In the genomic region with DNA sequence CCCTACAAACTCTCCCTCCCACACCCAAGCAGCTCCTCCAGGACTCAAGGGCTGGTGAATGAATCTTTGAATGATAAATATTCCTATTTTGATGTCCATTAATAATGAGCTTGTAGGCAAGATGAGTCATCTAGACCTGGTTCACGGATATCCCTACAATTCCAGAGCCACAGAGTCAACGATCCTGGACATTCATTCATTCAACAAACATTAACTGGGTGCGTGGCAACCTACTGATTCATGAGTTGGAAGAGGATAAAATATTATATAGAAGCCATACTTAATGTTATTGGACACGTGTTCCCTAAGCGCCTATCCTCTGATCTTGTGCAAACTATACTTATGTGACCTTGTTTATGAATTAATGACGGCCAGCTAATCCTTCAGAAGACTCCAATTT, we compare ENCODE assay signal across 7 cellular contexts. TPM values are rescaled to one million over a fixed set of nuclear protein-coding genes. Genes with fewer than 3 reads are reported as not detected.
DNase-seq lines count a peak whose midpoint lies in the region; ATAC-seq and TF ChIP-seq lines count a peak whose summit lies in the region.
"Had no signal": no experiment of that assay in that cellular context is flagged by ENCODE, and none has a peak within 500 bp of the region (broad histone marks: within the 10 kb centered on the region; RNA-seq: fewer than 3 reads in every experiment).

No MANE protein-coding gene starts in this region.

- no peak for TF ChIP-seq POLR2A in breast epithelium (IDR thresholded peaks at IDR 0.05)

- H3K36me3 ChIP-seq in KMS-11 (ENCODE audit: insufficient read depth) (no peaks in the 10 kb centered on the region), breast epithelium (no peaks in the 10 kb centered on the region), parathyroid adenoma (ENCODE audit: control insufficient read depth, insufficient read depth, low read length) (no peaks in the 10 kb centered on the region)
- H3K36me3 ChIP-seq: cardiac muscle cell had no signal

- DNase-seq in breast epithelium (ENCODE audit: low spot score in 2 of 2) (no peak), hippocampal formation (lab: John Stamatoyannopoulos, UW) (no peak)

- H3K4me1 ChIP-seq in KMS-11 (ENCODE audit: low read depth, poor library complexity, severe bottlenecking) (peaks cover 28% of the 10 kb centered on the region), breast epithelium (no peaks in the 10 kb centered on the region), parathyroid adenoma (peaks cover 3% of the 10 kb centered on the region)

- H3K9me3 ChIP-seq in breast epithelium (no peaks in the 10 kb centered on the region), parathyroid adenoma (ENCODE audit: control insufficient read depth, low read length) (no peaks in the 10 kb centered on the region)

- intact Hi-C loops in breast epithelium (cut with DNase I; ENCODE audit: low total_unique reads), result loop anchor here (2.0 kb wide), 1 partner anchor 77 kb away; no protein-coding TSS in a partner anchor

- H3K27me3 ChIP-seq in KMS-11 (ENCODE audit: insufficient read depth, low read depth) (no peaks in the 10 kb centered on the region), breast epithelium (no peaks in the 10 kb centered on the region), parathyroid adenoma (ENCODE audit: control insufficient read depth, insufficient read depth, low read length) (no peaks in the 10 kb centered on the region)
- H3K27me3 ChIP-seq: cardiac muscle cell had no signal

- H3K4me3 ChIP-seq in KMS-11 (IDR thresholded peaks at IDR 0.05; ENCODE audit: insufficient read depth, low read depth, low read length) (no peak overlapping the region), breast epithelium (peak overlapping the region in 2 of 3 donors; percentile 76 to 97), parathyroid adenoma (ENCODE audit: low read depth, low read length) (peak overlapping the region; percentile 59)

- 0 out of 2 replicates have a peak overlapping the region, but pooled peaks have one; percentile 41 for H3K4me2 ChIP-seq in KMS-11
- peak overlapping the region; percentile 82 for H3K4me2 ChIP-seq in parathyroid adenoma (ENCODE audit: low read length)

- no peaks in the 10 kb centered on the region for H3K79me2 ChIP-seq in KMS-11 (ENCODE audit: insufficient read depth, low read depth)
- no peaks in the 10 kb centered on the region for H3K79me2 ChIP-seq in parathyroid adenoma

- H2AFZ ChIP-seq in KMS-11 (ENCODE audit: low read depth) (peak overlapping the region; percentile 75; the same call in 1 of the 2 replicates), parathyroid adenoma (peak overlapping the region; percentile 68)

- no peaks in the 10 kb centered on the region for H4K20me1 ChIP-seq in KMS-11 (ENCODE audit: insufficient read depth)

- H3K27ac ChIP-seq in KMS-11 (no peak overlapping the region), breast epithelium (no peak overlapping the region), parathyroid adenoma (no peak overlapping the region)
- H3K27ac ChIP-seq: cardiac muscle cell had no signal

- TF ChIP-seq CTCF in KMS-11 (conservative IDR thresholded peaks at IDR 0.05; ENCODE audit: low read depth, low read length), result no peak
- no peak for TF ChIP-seq CTCF in breast epithelium (IDR thresholded peaks at IDR 0.05)
- no peak for TF ChIP-seq CTCF in parathyroid adenoma (IDR thresholded peaks at IDR 0.05)

- no peak overlapping the region for H3K9ac ChIP-seq in KMS-11
- H3K9ac ChIP-seq in parathyroid adenoma, result no peak overlapping the region

- ATAC-seq in HG03520 (IDR thresholded peaks at IDR 0.05; ENCODE audit: unreplicated experiment), result no peak
- no peak for ATAC-seq in HG02610 (IDR thresholded peaks at IDR 0.05; ENCODE audit: unreplicated experiment)

RNA-seq across cellular contexts. Expression of a gene that starts 0.4 kb away (rescaled TPM):
- total RNA-seq in breast epithelium, result 1 to 10 TPM in 1 of 3 donors, under 1 TPM in 2; 0.64 to 1.6 (median 0.73) TPM

RNA-seq across cellular contexts. Expression of a gene that starts 28.6 kb away (rescaled TPM):
- not detected for total RNA-seq in breast epithelium
- total RNA-seq: cardiac muscle cell had no signal

RNA-seq across cellular contexts. Expression of a gene that starts 49.4 kb away (rescaled TPM):
- total RNA-seq in breast epithelium, result 1 to 10 TPM in 2 of 3 donors, not detected in 1; 1.3 to 2.0 TPM

RNA-seq across cellular contexts. Expression of a gene that starts 55.3 kb away (rescaled TPM):
- 100 to 1,000 TPM; 156 to 201 (median 172) TPM for total RNA-seq in breast epithelium

RNA-seq across cellular contexts. Expression of a gene that starts 55.4 kb away (rescaled TPM):
- 10 to 100 TPM in 2 of 3 donors, 1 to 10 TPM in 1; 6.6 to 14.5 (median 10.6) TPM for total RNA-seq in breast epithelium
